9 cellular contexts compared by ENCODE assay signal in the genomic region with DNA sequence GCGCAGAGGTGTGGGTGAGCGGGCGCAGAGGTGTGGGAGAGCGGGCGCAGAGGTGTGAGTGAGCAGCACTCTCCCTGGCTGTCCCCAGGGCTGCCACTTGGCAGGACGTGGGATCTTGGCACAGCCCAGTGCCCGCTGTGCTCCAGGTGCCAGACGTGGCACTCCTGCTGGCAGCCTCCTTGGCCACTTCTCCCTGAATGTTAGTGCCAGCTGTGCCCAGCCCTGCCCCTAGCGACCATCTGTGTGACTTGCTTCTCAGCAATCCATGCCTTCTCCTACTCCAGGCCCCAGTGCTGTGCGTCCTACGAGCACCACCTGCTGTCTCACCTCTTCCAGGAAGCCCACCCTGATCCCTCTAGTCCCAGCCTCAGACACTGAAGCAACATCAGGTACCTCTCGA. TPM values are rescaled to one million over a fixed set of nuclear protein-coding genes. Genes with fewer than 3 reads are reported as not detected.
A peak's percentile ranks its signal among the peaks of the same experiment; 100 is the strongest.
DNase-seq lines count a peak whose midpoint lies in the region; ATAC-seq and TF ChIP-seq lines count a peak whose summit lies in the region.
"Had no signal": no experiment of that assay in that cellular context is flagged by ENCODE, and none has a peak within 500 bp of the region (broad histone marks: within the 10 kb centered on the region; RNA-seq: fewer than 3 reads in every experiment).

No MANE protein-coding gene starts in this region.

- H3K9me3 ChIP-seq in liver (ENCODE audit: control insufficient read depth in 4 of 4, low read length in 3 of 4), result no peaks in the 10 kb centered on the region

- 44% methylated on average over 12 of the region's 12 CpGs for WGBS in liver

- no peak overlapping the region for H3K9ac ChIP-seq in liver (ENCODE audit: low read depth in 1 of 2, low read length in 2 of 2)

- peak; percentile 43 for TF ChIP-seq CTCF in liver (IDR thresholded peaks at IDR 0.05; ENCODE audit: low read depth, low read length, missing input control)

- H3K27ac ChIP-seq in liver (ENCODE audit: low read depth in 1 of 2, low read length in 2 of 2), result no peak overlapping the region

- H3K4me1 ChIP-seq in liver (ENCODE audit: control insufficient read depth in 4 of 4, insufficient read depth in 4 of 4, low read length in 3 of 4), result peaks cover 0 to 26% (median 15%) of the 10 kb centered on the region in 4 donors

- no peaks in the 10 kb centered on the region for H3K36me3 ChIP-seq in liver (ENCODE audit: control insufficient read depth in 4 of 4, insufficient read depth in 3 of 4, low read depth in 1 of 4, low read length in 3 of 4)

- H3K4me3 ChIP-seq in liver (ENCODE audit: low read depth in 1 of 3, low read length in 3 of 3), result no peak overlapping the region

- TF ChIP-seq RAD21 in liver (IDR thresholded peaks at IDR 0.05), result peak; percentile 33 to 58

- DNase-seq in DMS 273 treated with DMSO at 0.1 percent for 48 hours (lab: John Stamatoyannopoulos, UW) (peak; percentile 78), NAMALWA (ENCODE audit: low spot score) (peak; percentile 35), SW480 (ENCODE audit: low spot score) (peak; percentile 35), HPDE6-E6E7 (ENCODE audit: extremely low spot score) (no peak), T-helper 1 cell (no peak)
- no peak for DNase-seq in activated naive CD4-positive, alpha-beta T cell treated with Interleukin-2 at 50 U/mL for 16 hours
- DNase-seq: activated CD4-positive, alpha-beta T cell treated with anti-CD3 and anti-CD28 coated beads for 1 hour had no signal

- ATAC-seq in HG03025 (IDR thresholded peaks at IDR 0.05; ENCODE audit: low FRiP score, unreplicated experiment), result no peak

- H3K27me3 ChIP-seq in liver (ENCODE audit: control insufficient read depth in 4 of 4, insufficient read depth in 4 of 4, low read length in 3 of 4), result no peaks in the 10 kb centered on the region

TF ChIP-seq in liver, 16 proteins besides CTCF, POLR2A, EP300 and RAD21:
- TF ChIP-seq HNF4A (conservative IDR thresholded peaks at IDR 0.05), result peak in 1 of 2 donors; percentile 5
- no peak for TF ChIP-seq HNF4G (IDR thresholded peaks at IDR 0.05)

RNA-seq across cellular contexts. Expression of gene KRTAP10-1, which starts 30.5 kb away (rescaled TPM):
- not detected for total RNA-seq in liver
- not detected for polyA plus RNA-seq in liver

RNA-seq across cellular contexts. Expression of gene KRTAP10-2, which starts 41.8 kb away (rescaled TPM):
- not detected for total RNA-seq in liver
- not detected for polyA plus RNA-seq in liver

RNA-seq across cellular contexts. Expression of gene KRTAP10-3, which starts 49.1 kb away (rescaled TPM):
- not detected for total RNA-seq in liver
- not detected for polyA plus RNA-seq in liver

RNA-seq across cellular contexts. Expression of gene LRRC3, which starts 54.2 kb away (rescaled TPM):
- 10 to 100 TPM in 1 of 2 donors, 1 to 10 TPM in 1; 3.0 to 14.2 TPM for total RNA-seq in liver
- 10 to 100 TPM in 1 of 2 donors, 1 to 10 TPM in 1; 3.9 to 11.1 TPM for polyA plus RNA-seq in liver

Comparison
In these comparisons a context has a peak if more than half of its experiments do, and no peak if none do; other contexts are left out.
1. DNase-seq: peak in DMS 273 treated with DMSO at 0.1 percent for 48 hours (single experiment), NAMALWA (single experiment) and SW480 (single experiment); none in HPDE6-E6E7 (single experiment), T-helper 1 cell (0 of 5) and activated naive CD4-positive, alpha-beta T cell treated with Interleukin-2 at 50 U/mL for 16 hours (single experiment).